In the genomic region with DNA sequence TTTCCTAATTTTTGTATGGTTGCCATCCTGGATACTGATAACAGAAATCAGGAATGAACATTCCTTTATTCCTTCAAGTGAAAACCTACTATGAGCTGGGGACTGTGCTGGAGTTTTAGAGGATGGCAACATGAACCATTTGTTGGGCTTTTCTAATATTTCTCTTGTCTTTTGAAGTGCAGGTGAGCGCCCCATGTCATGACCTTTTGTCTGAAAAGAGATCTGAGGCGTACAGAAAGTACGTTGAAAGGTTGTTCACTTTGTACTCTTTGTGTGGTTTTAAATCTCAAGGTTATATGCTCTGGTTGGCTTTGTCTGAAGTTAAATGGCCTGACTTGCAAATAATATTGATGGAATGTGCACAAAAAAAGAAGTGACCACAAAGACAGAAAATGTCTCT, we compare ENCODE assay signal across 1 cellular context.
TF ChIP-seq lines count a peak whose summit lies in the region.

No MANE protein-coding gene starts in this region.

TF ChIP-seq in HepG2, 621 proteins besides CTCF, POLR2A, EP300 and RAD21 (continued from another document and continues in another):
- TF ChIP-seq, protein P1, sequence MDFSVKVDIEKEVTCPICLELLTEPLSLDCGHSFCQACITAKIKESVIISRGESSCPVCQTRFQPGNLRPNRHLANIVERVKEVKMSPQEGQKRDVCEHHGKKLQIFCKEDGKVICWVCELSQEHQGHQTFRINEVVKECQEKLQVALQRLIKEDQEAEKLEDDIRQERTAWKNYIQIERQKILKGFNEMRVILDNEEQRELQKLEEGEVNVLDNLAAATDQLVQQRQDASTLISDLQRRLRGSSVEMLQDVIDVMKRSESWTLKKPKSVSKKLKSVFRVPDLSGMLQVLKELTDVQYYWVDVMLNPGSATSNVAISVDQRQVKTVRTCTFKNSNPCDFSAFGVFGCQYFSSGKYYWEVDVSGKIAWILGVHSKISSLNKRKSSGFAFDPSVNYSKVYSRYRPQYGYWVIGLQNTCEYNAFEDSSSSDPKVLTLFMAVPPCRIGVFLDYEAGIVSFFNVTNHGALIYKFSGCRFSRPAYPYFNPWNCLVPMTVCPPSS (IDR thresholded peaks at IDR 0.05) = no peak
- TF ChIP-seq CBX5 (CRISPR knock-in tag; IDR thresholded peaks at IDR 0.05; ENCODE audit: borderline replicate concordance) (no peak), ZNF138 (CRISPR knock-in tag; IDR thresholded peaks at IDR 0.05; ENCODE audit: low read depth) (no peak), ZNF772 (CRISPR knock-in tag; IDR thresholded peaks at IDR 0.05) (no peak), SOX6 (IDR thresholded peaks at IDR 0.05) (no peak), SOX6 (CRISPR knock-in tag; IDR thresholded peaks at IDR 0.05) (peak; percentile 87), SMYD3 (CRISPR knock-in tag; IDR thresholded peaks at IDR 0.05) (no peak), ZFP36L1 (CRISPR knock-in tag; IDR thresholded peaks at IDR 0.05) (no peak), ZNF317 (CRISPR knock-in tag; IDR thresholded peaks at IDR 0.05) (no peak), ELF4 (CRISPR knock-in tag; IDR thresholded peaks at IDR 0.05; ENCODE audit: borderline replicate concordance) (no peak), CEBPB (IDR thresholded peaks at IDR 0.05; ENCODE audit: borderline replicate concordance, low read depth, low read length) (no peak), POGZ (CRISPR knock-in tag; IDR thresholded peaks at IDR 0.05) (no peak), ZNF782 (CRISPR knock-in tag; IDR thresholded peaks at IDR 0.05; ENCODE audit: borderline replicate concordance) (no peak), RFX5 (IDR thresholded peaks at IDR 0.05; ENCODE audit: low read depth, low read length) (no peak), ZNF577 (CRISPR knock-in tag; IDR thresholded peaks at IDR 0.05; ENCODE audit: borderline replicate concordance, low read depth) (no peak), SALL2 (CRISPR knock-in tag; IDR thresholded peaks at IDR 0.05) (no peak), NFE2L2 (IDR thresholded peaks at IDR 0.05; ENCODE audit: low read length) (no peak), ZNF788 (CRISPR knock-in tag; IDR thresholded peaks at IDR 0.05; ENCODE audit: borderline replicate concordance) (no peak), SP2 (CRISPR knock-in tag; IDR thresholded peaks at IDR 0.05) (no peak), SP5 (CRISPR knock-in tag; IDR thresholded peaks at IDR 0.05; ENCODE audit: borderline replicate concordance, low read depth) (no peak), PPARG (CRISPR knock-in tag; conservative IDR thresholded peaks at IDR 0.05) (no peak), ZNF383 (CRISPR knock-in tag; IDR thresholded peaks at IDR 0.05; ENCODE audit: borderline replicate concordance) (no peak), TEAD3 (CRISPR knock-in tag; optimal IDR thresholded peaks at IDR 0.05; ENCODE audit: borderline replicate concordance) (peak; percentile 27), ATAD3A (CRISPR knock-in tag; IDR thresholded peaks at IDR 0.05) (no peak), NR2F6 (IDR thresholded peaks at IDR 0.05) (peak; percentile 91), NR2F6 (CRISPR knock-in tag; IDR thresholded peaks at IDR 0.05) (peak; percentile 74), HMG20A (CRISPR knock-in tag; IDR thresholded peaks at IDR 0.05; ENCODE audit: borderline replicate concordance) (peak; percentile 36; the same call in 1 of the 2 replicates), MIER3 (CRISPR knock-in tag; IDR thresholded peaks at IDR 0.05; ENCODE audit: borderline replicate concordance) (no peak), ZNF619 (CRISPR knock-in tag; IDR thresholded peaks at IDR 0.05) (no peak), ZNF160 (CRISPR knock-in tag; IDR thresholded peaks at IDR 0.05) (no peak), TCF7L2 (IDR thresholded peaks at IDR 0.05; ENCODE audit: low read depth, low read length) (peak; percentile 46; the same call in 1 of the 2 replicates), SMARCC2 (IDR thresholded peaks at IDR 0.05) (no peak), ZNF83 (CRISPR knock-in tag; IDR thresholded peaks at IDR 0.05; ENCODE audit: borderline replicate concordance) (no peak), ISL2 (CRISPR knock-in tag; IDR thresholded peaks at IDR 0.05) (peak; percentile 77), CHCHD3 (CRISPR knock-in tag; IDR thresholded peaks at IDR 0.05) (no peak), MIER2 (CRISPR knock-in tag; IDR thresholded peaks at IDR 0.05) (no peak), FOSL2 (CRISPR knock-in tag; IDR thresholded peaks at IDR 0.05) (no peak), CENPX (CRISPR knock-in tag; IDR thresholded peaks at IDR 0.05) (no peak), THAP11 (CRISPR knock-in tag; IDR thresholded peaks at IDR 0.05) (no peak), PHB2 (IDR thresholded peaks at IDR 0.05; ENCODE audit: partially characterized antibody) (no peak), JUNB (CRISPR knock-in tag; IDR thresholded peaks at IDR 0.05; ENCODE audit: borderline replicate concordance) (no peak), ZNF329 (CRISPR knock-in tag; IDR thresholded peaks at IDR 0.05; ENCODE audit: low read depth) (no peak)
- TF ChIP-seq, protein P2, sequence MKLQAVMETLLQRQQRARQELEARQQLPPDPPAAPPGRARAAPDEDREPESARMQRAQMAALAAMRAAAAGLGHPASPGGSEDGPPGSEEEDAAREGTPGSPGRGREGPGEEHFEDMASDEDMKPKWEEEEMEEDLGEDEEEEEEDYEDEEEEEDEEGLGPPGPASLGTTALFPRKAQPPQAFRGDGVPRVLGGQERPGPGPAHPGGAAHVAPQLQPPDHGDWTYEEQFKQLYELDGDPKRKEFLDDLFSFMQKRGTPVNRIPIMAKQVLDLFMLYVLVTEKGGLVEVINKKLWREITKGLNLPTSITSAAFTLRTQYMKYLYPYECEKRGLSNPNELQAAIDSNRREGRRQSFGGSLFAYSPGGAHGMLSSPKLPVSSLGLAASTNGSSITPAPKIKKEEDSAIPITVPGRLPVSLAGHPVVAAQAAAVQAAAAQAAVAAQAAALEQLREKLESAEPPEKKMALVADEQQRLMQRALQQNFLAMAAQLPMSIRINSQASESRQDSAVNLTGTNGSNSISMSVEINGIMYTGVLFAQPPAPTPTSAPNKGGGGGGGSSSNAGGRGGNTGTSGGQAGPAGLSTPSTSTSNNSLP (IDR thresholded peaks at IDR 0.05; ENCODE audit: low read depth, low read length) = no peak
- TF ChIP-seq, protein P3, sequence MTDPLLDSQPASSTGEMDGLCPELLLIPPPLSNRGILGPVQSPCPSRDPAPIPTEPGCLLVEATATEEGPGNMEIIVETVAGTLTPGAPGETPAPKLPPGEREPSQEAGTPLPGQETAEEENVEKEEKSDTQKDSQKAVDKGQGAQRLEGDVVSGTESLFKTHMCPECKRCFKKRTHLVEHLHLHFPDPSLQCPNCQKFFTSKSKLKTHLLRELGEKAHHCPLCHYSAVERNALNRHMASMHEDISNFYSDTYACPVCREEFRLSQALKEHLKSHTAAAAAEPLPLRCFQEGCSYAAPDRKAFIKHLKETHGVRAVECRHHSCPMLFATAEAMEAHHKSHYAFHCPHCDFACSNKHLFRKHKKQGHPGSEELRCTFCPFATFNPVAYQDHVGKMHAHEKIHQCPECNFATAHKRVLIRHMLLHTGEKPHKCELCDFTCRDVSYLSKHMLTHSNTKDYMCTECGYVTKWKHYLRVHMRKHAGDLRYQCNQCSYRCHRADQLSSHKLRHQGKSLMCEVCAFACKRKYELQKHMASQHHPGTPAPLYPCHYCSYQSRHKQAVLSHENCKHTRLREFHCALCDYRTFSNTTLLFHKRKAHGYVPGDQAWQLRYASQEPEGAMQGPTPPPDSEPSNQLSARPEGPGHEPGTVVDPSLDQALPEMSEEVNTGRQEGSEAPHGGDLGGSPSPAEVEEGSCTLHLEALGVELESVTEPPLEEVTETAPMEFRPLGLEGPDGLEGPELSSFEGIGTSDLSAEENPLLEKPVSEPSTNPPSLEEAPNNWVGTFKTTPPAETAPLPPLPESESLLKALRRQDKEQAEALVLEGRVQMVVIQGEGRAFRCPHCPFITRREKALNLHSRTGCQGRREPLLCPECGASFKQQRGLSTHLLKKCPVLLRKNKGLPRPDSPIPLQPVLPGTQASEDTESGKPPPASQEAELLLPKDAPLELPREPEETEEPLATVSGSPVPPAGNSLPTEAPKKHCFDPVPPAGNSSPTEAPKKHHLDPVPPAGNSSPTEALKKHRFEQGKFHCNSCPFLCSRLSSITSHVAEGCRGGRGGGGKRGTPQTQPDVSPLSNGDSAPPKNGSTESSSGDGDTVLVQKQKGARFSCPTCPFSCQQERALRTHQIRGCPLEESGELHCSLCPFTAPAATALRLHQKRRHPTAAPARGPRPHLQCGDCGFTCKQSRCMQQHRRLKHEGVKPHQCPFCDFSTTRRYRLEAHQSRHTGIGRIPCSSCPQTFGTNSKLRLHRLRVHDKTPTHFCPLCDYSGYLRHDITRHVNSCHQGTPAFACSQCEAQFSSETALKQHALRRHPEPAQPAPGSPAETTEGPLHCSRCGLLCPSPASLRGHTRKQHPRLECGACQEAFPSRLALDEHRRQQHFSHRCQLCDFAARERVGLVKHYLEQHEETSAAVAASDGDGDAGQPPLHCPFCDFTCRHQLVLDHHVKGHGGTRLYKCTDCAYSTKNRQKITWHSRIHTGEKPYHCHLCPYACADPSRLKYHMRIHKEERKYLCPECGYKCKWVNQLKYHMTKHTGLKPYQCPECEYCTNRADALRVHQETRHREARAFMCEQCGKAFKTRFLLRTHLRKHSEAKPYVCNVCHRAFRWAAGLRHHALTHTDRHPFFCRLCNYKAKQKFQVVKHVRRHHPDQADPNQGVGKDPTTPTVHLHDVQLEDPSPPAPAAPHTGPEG (CRISPR knock-in tag; IDR thresholded peaks at IDR 0.05) = no peak
- TF ChIP-seq, protein P4, sequence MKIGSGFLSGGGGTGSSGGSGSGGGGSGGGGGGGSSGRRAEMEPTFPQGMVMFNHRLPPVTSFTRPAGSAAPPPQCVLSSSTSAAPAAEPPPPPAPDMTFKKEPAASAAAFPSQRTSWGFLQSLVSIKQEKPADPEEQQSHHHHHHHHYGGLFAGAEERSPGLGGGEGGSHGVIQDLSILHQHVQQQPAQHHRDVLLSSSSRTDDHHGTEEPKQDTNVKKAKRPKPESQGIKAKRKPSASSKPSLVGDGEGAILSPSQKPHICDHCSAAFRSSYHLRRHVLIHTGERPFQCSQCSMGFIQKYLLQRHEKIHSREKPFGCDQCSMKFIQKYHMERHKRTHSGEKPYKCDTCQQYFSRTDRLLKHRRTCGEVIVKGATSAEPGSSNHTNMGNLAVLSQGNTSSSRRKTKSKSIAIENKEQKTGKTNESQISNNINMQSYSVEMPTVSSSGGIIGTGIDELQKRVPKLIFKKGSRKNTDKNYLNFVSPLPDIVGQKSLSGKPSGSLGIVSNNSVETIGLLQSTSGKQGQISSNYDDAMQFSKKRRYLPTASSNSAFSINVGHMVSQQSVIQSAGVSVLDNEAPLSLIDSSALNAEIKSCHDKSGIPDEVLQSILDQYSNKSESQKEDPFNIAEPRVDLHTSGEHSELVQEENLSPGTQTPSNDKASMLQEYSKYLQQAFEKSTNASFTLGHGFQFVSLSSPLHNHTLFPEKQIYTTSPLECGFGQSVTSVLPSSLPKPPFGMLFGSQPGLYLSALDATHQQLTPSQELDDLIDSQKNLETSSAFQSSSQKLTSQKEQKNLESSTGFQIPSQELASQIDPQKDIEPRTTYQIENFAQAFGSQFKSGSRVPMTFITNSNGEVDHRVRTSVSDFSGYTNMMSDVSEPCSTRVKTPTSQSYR (CRISPR knock-in tag; IDR thresholded peaks at IDR 0.05; ENCODE audit: borderline replicate concordance) = no peak
- TF ChIP-seq, protein P5, sequence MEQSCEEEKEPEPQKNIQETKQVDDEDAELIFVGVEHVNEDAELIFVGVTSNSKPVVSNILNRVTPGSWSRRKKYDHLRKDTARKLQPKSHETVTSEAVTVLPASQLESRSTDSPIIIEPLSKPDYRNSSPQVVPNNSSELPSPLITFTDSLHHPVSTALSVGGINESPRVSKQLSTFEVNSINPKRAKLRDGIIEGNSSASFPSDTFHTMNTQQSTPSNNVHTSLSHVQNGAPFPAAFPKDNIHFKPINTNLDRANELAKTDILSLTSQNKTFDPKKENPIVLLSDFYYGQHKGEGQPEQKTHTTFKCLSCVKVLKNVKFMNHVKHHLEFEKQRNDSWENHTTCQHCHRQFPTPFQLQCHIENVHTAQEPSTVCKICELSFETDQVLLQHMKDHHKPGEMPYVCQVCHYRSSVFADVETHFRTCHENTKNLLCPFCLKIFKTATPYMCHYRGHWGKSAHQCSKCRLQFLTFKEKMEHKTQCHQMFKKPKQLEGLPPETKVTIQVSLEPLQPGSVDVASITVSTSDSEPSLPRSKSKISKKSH (CRISPR knock-in tag; IDR thresholded peaks at IDR 0.05; ENCODE audit: borderline replicate concordance) = no peak
- TF ChIP-seq, protein P6, sequence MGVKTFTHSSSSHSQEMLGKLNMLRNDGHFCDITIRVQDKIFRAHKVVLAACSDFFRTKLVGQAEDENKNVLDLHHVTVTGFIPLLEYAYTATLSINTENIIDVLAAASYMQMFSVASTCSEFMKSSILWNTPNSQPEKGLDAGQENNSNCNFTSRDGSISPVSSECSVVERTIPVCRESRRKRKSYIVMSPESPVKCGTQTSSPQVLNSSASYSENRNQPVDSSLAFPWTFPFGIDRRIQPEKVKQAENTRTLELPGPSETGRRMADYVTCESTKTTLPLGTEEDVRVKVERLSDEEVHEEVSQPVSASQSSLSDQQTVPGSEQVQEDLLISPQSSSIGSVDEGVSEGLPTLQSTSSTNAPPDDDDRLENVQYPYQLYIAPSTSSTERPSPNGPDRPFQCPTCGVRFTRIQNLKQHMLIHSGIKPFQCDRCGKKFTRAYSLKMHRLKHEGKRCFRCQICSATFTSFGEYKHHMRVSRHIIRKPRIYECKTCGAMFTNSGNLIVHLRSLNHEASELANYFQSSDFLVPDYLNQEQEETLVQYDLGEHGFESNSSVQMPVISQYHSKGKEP (CRISPR knock-in tag; IDR thresholded peaks at IDR 0.05) = no peak
- TF ChIP-seq, protein P7, sequence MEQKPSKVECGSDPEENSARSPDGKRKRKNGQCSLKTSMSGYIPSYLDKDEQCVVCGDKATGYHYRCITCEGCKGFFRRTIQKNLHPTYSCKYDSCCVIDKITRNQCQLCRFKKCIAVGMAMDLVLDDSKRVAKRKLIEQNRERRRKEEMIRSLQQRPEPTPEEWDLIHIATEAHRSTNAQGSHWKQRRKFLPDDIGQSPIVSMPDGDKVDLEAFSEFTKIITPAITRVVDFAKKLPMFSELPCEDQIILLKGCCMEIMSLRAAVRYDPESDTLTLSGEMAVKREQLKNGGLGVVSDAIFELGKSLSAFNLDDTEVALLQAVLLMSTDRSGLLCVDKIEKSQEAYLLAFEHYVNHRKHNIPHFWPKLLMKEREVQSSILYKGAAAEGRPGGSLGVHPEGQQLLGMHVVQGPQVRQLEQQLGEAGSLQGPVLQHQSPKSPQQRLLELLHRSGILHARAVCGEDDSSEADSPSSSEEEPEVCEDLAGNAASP (CRISPR knock-in tag; IDR thresholded peaks at IDR 0.05; ENCODE audit: borderline replicate concordance) = no peak
- TF ChIP-seq, protein P8, sequence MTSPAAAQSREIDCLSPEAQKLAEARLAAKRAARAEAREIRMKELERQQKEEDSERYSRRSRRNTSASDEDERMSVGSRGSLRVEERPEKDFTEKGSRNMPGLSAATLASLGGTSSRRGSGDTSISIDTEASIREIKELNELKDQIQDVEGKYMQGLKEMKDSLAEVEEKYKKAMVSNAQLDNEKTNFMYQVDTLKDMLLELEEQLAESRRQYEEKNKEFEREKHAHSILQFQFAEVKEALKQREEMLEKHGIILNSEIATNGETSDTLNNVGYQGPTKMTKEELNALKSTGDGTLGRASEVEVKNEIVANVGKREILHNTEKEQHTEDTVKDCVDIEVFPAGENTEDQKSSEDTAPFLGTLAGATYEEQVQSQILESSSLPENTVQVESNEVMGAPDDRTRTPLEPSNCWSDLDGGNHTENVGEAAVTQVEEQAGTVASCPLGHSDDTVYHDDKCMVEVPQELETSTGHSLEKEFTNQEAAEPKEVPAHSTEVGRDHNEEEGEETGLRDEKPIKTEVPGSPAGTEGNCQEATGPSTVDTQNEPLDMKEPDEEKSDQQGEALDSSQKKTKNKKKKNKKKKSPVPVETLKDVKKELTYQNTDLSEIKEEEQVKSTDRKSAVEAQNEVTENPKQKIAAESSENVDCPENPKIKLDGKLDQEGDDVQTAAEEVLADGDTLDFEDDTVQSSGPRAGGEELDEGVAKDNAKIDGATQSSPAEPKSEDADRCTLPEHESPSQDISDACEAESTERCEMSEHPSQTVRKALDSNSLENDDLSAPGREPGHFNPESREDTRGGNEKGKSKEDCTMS (CRISPR knock-in tag; conservative IDR thresholded peaks at IDR 0.05) = no peak
